In genomic region chr2:41926614-41927580, GRCh38 we compare ENCODE assay signal across 13 cellular contexts.
DNase-seq lines count a peak whose midpoint lies in the region; TF ChIP-seq lines count a peak whose summit lies in the region.
"Had no signal": no experiment of that assay in that cellular context is flagged by ENCODE, and none has a peak within 500 bp of the region (broad histone marks: within the 10 kb centered on the region; RNA-seq: fewer than 3 reads in every experiment).

No MANE protein-coding gene starts in this region.

- H3K9me3 Mint-ChIP-seq in activated CD4-positive, alpha-beta T cell treated with anti-CD3 and anti-CD28 coated beads, Interleukin-2, amount 10 ng/mL, durations not matched to agents 7 days and 5 days = peaks cover 10% of the 10 kb centered on the region
- peaks cover 0 to 5% (median 0%) of the 10 kb centered on the region in 6 donors for H3K9me3 Mint-ChIP-seq in immature natural killer cell

- H3K4me1 Mint-ChIP-seq in activated CD4-positive, alpha-beta T cell treated with anti-CD3 and anti-CD28 coated beads, Interleukin-2, amount 10 ng/mL, durations not matched to agents 7 days and 5 days = no peaks in the 10 kb centered on the region
- H3K4me1 Mint-ChIP-seq in immature natural killer cell = no peaks in the 10 kb centered on the region

- TF ChIP-seq EP300 in stomach (IDR thresholded peaks at IDR 0.05) = peak; percentile 78

- H3K27me3 Mint-ChIP-seq in activated CD4-positive, alpha-beta T cell treated with anti-CD3 and anti-CD28 coated beads, Interleukin-2, amount 10 ng/mL, durations not matched to agents 7 days and 5 days = no peaks in the 10 kb centered on the region
- H3K27me3 Mint-ChIP-seq in immature natural killer cell (ENCODE audit: low read depth in 3 of 3) = peaks cover 0 to 2% (median 1%) of the 10 kb centered on the region in 3 donors

- peak overlapping the region; percentile 18 for H3K9ac ChIP-seq in mesenchymal stem cell (ENCODE audit: low read length)
- H3K9ac ChIP-seq: BLaER1 treated with 17β-estradiol and CSF1 and Interleukin-3, amounts not matched to agents 10 nM and 100 nM had no signal

- no peak overlapping the region for H3K4me3 Mint-ChIP-seq in activated CD4-positive, alpha-beta T cell treated with anti-CD3 and anti-CD28 coated beads, Interleukin-2, amount 10 ng/mL, durations not matched to agents 7 days and 5 days
- no peak overlapping the region for H3K4me3 Mint-ChIP-seq in immature natural killer cell
- H3K4me3 Mint-ChIP-seq: activated naive CD4-positive, alpha-beta T cell treated with anti-CD3 and anti-CD28 coated beads for 36 hours had no signal

- peak overlapping the region; percentile 50 for H2BK120ac ChIP-seq in mesenchymal stem cell (ENCODE audit: low read depth, low read length)

- H2BK12ac ChIP-seq in mesenchymal stem cell (ENCODE audit: low read length in 2 of 2) = peak overlapping the region; percentile 65 to 94

- H2AK5ac ChIP-seq in mesenchymal stem cell (ENCODE audit: low read length, severe bottlenecking) = peak overlapping the region; percentile 75

- peak overlapping the region; percentile 73 to 77 for H3K4ac ChIP-seq in mesenchymal stem cell (ENCODE audit: low read depth in 1 of 2, low read length in 2 of 2)

- H3K27me3 ChIP-seq in esophagus squamous epithelium = peaks cover 0 to 6% (median 0%) of the 10 kb centered on the region in 4 donors
- H3K27me3 ChIP-seq in mesenchymal stem cell (ENCODE audit: control insufficient read depth in 1 of 2, insufficient read depth in 1 of 2, low read length in 2 of 2) = no peaks in the 10 kb centered on the region
- no peaks in the 10 kb centered on the region for H3K27me3 ChIP-seq in stomach
- H3K27me3 ChIP-seq: BLaER1 treated with 17β-estradiol and CSF1 and Interleukin-3, amounts not matched to agents 10 nM and 100 nM had no signal

- H3K36me3 Mint-ChIP-seq in activated CD4-positive, alpha-beta T cell treated with anti-CD3 and anti-CD28 coated beads, Interleukin-2, amount 10 ng/mL, durations not matched to agents 7 days and 5 days (ENCODE audit: low read depth) = no peaks in the 10 kb centered on the region
- H3K36me3 Mint-ChIP-seq in immature natural killer cell = no peaks in the 10 kb centered on the region

- TF ChIP-seq POLR2A in esophagus squamous epithelium (IDR thresholded peaks at IDR 0.05) (no peak), stomach (IDR thresholded peaks at IDR 0.05) (no peak)

- WGBS in esophagus squamous epithelium, 2 donors = 61 to 86% methylated on average over 5 to 7 of the region's 8 CpGs
- WGBS in mesenchymal stem cell = 50% methylated on average over 6 of the region's 8 CpGs
- 68 to 84% (median 84%) methylated on average over 6 to 8 of the region's 8 CpGs for WGBS in stomach, 5 donors

- POLR2A ChIA-PET in activated CD4-positive, alpha-beta T cell treated with anti-CD3 and anti-CD28 coated beads, Interleukin-2, amount 10 ng/mL, durations not matched to agents 7 days and 5 days (lab: Charles Lee) = no interaction called here

- peak overlapping the region in 1 of 2 experiments; percentile 8 for H3K14ac ChIP-seq in mesenchymal stem cell (ENCODE audit: low read length in 2 of 2)

- H3K9me3 ChIP-seq in esophagus squamous epithelium (no peaks in the 10 kb centered on the region), mesenchymal stem cell (ENCODE audit: control insufficient read depth, low read length) (no peaks in the 10 kb centered on the region), stomach (no peaks in the 10 kb centered on the region)

- intact Hi-C loops in esophagus squamous epithelium (cut with DNase I) (no loop called here), stomach (cut with DNase I; ENCODE audit: low total_unique reads) (no loop called here)

- no peak overlapping the region for H3K4me3 ChIP-seq in esophagus squamous epithelium
- H3K4me3 ChIP-seq in mesenchymal stem cell (ENCODE audit: insufficient read depth in 1 of 2, low read depth in 1 of 2, low read length in 2 of 2) = no peak overlapping the region
- no peak overlapping the region for H3K4me3 ChIP-seq in stomach
- H3K4me3 ChIP-seq: BLaER1 treated with 17β-estradiol and CSF1 and Interleukin-3, amounts not matched to agents 10 nM and 100 nM had no signal

- peak overlapping the region; percentile 60 to 89 for H3K18ac ChIP-seq in mesenchymal stem cell (ENCODE audit: low read depth in 1 of 2, low read length in 2 of 2)

- DNase-seq in LHCN-M2 (ENCODE audit: low read depth) (peak; percentile 92), esophagus squamous epithelium (lab: John Stamatoyannopoulos, UW) (no peak), mesenchymal stem cell (peak; percentile 89), stomach (no peak), NCI-H128 (lab: John Stamatoyannopoulos, UW; ENCODE audit: unreplicated experiment) (no peak), substantia nigra (lab: John Stamatoyannopoulos, UW) (no peak), immature natural killer cell (no peak)
- no peak for DNase-seq in activated CD4-positive, alpha-beta T cell treated with anti-CD3 and anti-CD28 coated beads, Interleukin-2, amount 10 ng/mL, durations not matched to agents 7 days and 5 days
- DNase-seq: activated naive CD4-positive, alpha-beta T cell treated with anti-CD3 and anti-CD28 coated beads for 36 hours; NCI-H1436 treated with DMSO at 0.1 percent for 48 hours; NCI-H524 treated with DMSO at 0.1 percent for 48 hours; stimulated activated CD4-positive, alpha-beta T cell treated with anti-CD3 and anti-CD28 coated beads, Interleukin-12 subunit alpha, Interleukin-12 subunit beta, amount 100 ng/mL, for 4 hours had no signal

- no peak overlapping the region for H3K23ac ChIP-seq in mesenchymal stem cell (ENCODE audit: low read length in 2 of 2)

- no peak overlapping the region for H2AFZ ChIP-seq in mesenchymal stem cell (ENCODE audit: low read depth, low read length)

- H2BK15ac ChIP-seq in mesenchymal stem cell (ENCODE audit: low read depth, poor library complexity, severe bottlenecking) = peak overlapping the region; percentile 77

- H3K4me1 ChIP-seq in esophagus squamous epithelium (peaks cover 0 to 27% (median 17%) of the 10 kb centered on the region in 3 donors), mesenchymal stem cell (ENCODE audit: control insufficient read depth, insufficient read depth, low read depth, low read length) (peaks cover 28% of the 10 kb centered on the region), stomach (peaks cover 0 to 36% (median 14%) of the 10 kb centered on the region in 4 donors)
- H3K4me1 ChIP-seq: BLaER1 treated with 17β-estradiol and CSF1 and Interleukin-3, amounts not matched to agents 10 nM and 100 nM had no signal

- H4K8ac ChIP-seq in mesenchymal stem cell (ENCODE audit: low read length) = peak overlapping the region; percentile 74

- H4K91ac ChIP-seq in mesenchymal stem cell (ENCODE audit: low read length) = peak overlapping the region; percentile 87

- no peak overlapping the region for H2BK5ac ChIP-seq in mesenchymal stem cell (ENCODE audit: low read depth, low read length, poor library complexity, severe bottlenecking)

- H3K27ac ChIP-seq in esophagus squamous epithelium (peak overlapping the region in 3 of 4 donors; percentile 16 to 49 (median 36)), mesenchymal stem cell (ENCODE audit: low read length, poor library complexity, severe bottlenecking) (no peak overlapping the region), stomach (peak overlapping the region in 3 of 5 donors; percentile 47 to 78 (median 63)), substantia nigra (ENCODE audit: low read depth, low read length, poor library complexity, severe bottlenecking) (no peak overlapping the region)
- H3K27ac ChIP-seq: BLaER1 treated with 17β-estradiol and CSF1 and Interleukin-3, amounts not matched to agents 10 nM and 100 nM had no signal

- no peak overlapping the region for H3K27ac Mint-ChIP-seq in activated CD4-positive, alpha-beta T cell treated with anti-CD3 and anti-CD28 coated beads, Interleukin-2, amount 10 ng/mL, durations not matched to agents 7 days and 5 days
- no peak overlapping the region for H3K27ac Mint-ChIP-seq in immature natural killer cell
- H3K27ac Mint-ChIP-seq: activated naive CD4-positive, alpha-beta T cell treated with anti-CD3 and anti-CD28 coated beads for 36 hours had no signal

- no peak overlapping the region for H3K4me2 ChIP-seq in mesenchymal stem cell (ENCODE audit: low read length, poor library complexity, severe bottlenecking)
- H3K4me2 ChIP-seq: BLaER1 treated with 17β-estradiol and CSF1 and Interleukin-3, amounts not matched to agents 10 nM and 100 nM had no signal

- no peaks in the 10 kb centered on the region for H3K36me3 ChIP-seq in esophagus squamous epithelium
- no peaks in the 10 kb centered on the region for H3K36me3 ChIP-seq in mesenchymal stem cell (ENCODE audit: control insufficient read depth in 1 of 2, insufficient read depth in 2 of 2, low read depth in 1 of 2, low read length in 2 of 2)
- H3K36me3 ChIP-seq in stomach = no peaks in the 10 kb centered on the region

- CTCF ChIA-PET in activated CD4-positive, alpha-beta T cell treated with anti-CD3 and anti-CD28 coated beads, Interleukin-2, amount 10 ng/mL, durations not matched to agents 7 days and 5 days (lab: Charles Lee) = no interaction called here

- TF ChIP-seq CTCF in esophagus squamous epithelium (IDR thresholded peaks at IDR 0.05) (no peak), stomach (IDR thresholded peaks at IDR 0.05) (no peak)

- H3K79me1 ChIP-seq in mesenchymal stem cell (replicated peaks; ENCODE audit: low read length, poor library complexity, severe bottlenecking) = no peaks in the 10 kb centered on the region

Comparison
In these comparisons a context has a peak if more than half of its experiments do, and no peak if none do; other contexts are left out.
1. DNase-seq: peak in LHCN-M2 (single experiment) and mesenchymal stem cell (single experiment); none in esophagus squamous epithelium (single experiment), stomach (single experiment), NCI-H128 (single experiment), activated CD4-positive, alpha-beta T cell treated with anti-CD3 and anti-CD28 coated beads, Interleukin-2, amount 10 ng/mL, durations not matched to agents 7 days and 5 days (single experiment), substantia nigra (0 of 49) and immature natural killer cell (0 of 3).
2. H3K27ac ChIP-seq: peak in esophagus squamous epithelium (3 of 4) and stomach (3 of 5); none in mesenchymal stem cell (single experiment) and substantia nigra (single experiment).